10 cellular contexts compared by ENCODE assay signal in genomic region chr12:62834971-62835547, GRCh38.
DNase-seq lines count a peak whose midpoint lies in the region; ATAC-seq, FAIRE-seq and TF ChIP-seq lines count a peak whose summit lies in the region.
"Had no signal": no experiment of that assay in that cellular context is flagged by ENCODE, and none has a peak within 500 bp of the region (broad histone marks: within the 10 kb centered on the region; RNA-seq: fewer than 3 reads in every experiment).

No MANE protein-coding gene starts in this region.

- H3K4me2 ChIP-seq in astrocyte (ENCODE audit: low read length): peak overlapping the region; percentile 71

- peak; percentile 61 for DNase-seq in astrocyte (ENCODE audit: low read depth)
- peak; percentile 47 for DNase-seq in myocyte (ENCODE audit: low read depth)
- no peak for DNase-seq in activated T-cell treated with anti-CD3 and anti-CD28 coated beads, Interleukin-2, amount 50 U/mL, for 1 hour
- no peak for DNase-seq in stimulated activated CD4-positive, alpha-beta T cell treated with anti-CD3 and anti-CD28 coated beads, Interleukin-4, amount 100 ng/mL, for 4 hours
- DNase-seq in T-helper 17 cell: no peak
- no peak for DNase-seq in NK-92 treated with Interleukin-12 subunit alpha and Interleukin-12 subunit beta, amount 100 ng/mL, for 24 hours (lab: John Stamatoyannopoulos, UW)
- DNase-seq: activated CD8-positive, alpha-beta memory T cell treated with anti-CD3 and anti-CD28 coated beads, Interleukin-2, amount 50 U/mL, for 48 hours had no signal

- ATAC-seq in GM18499 (IDR thresholded peaks at IDR 0.05; ENCODE audit: insufficient read depth, unreplicated experiment): peak; percentile 71
- peak; percentile 81 for ATAC-seq in HG03060 (IDR thresholded peaks at IDR 0.05; ENCODE audit: low read depth, unreplicated experiment)
- no peak for ATAC-seq in T-helper 17 cell

- H2AFZ ChIP-seq in astrocyte (ENCODE audit: low read depth, low read length): peak overlapping the region; percentile 1

- no peaks in the 10 kb centered on the region for H3K9me3 Mint-ChIP-seq in astrocyte (ENCODE audit: unreplicated experiment)

- H3K36me3 ChIP-seq in astrocyte (ENCODE audit: insufficient read depth, low read length): no peaks in the 10 kb centered on the region

- no peak overlapping the region for H3K27ac ChIP-seq in astrocyte (ENCODE audit: low read depth, low read length)
- H3K27ac ChIP-seq: epithelial cell of prostate had no signal

- peaks cover 10% of the 10 kb centered on the region for H3K4me1 ChIP-seq in astrocyte (ENCODE audit: insufficient read depth, low read length)

- no peak overlapping the region for H3K27ac Mint-ChIP-seq in astrocyte (ENCODE audit: unreplicated experiment)
- H3K27ac Mint-ChIP-seq in T-helper 17 cell: no peak overlapping the region

- H3K9ac ChIP-seq in astrocyte (ENCODE audit: low read length): no peak overlapping the region

- H3K27me3 Mint-ChIP-seq in astrocyte (ENCODE audit: low read depth, unreplicated experiment) (no peaks in the 10 kb centered on the region), T-helper 17 cell (peaks cover 25% of the 10 kb centered on the region)

- TF ChIP-seq CTCF in astrocyte (IDR thresholded peaks at IDR 0.05; ENCODE audit: insufficient read depth, low read depth, low read length): no peak

- H3K4me1 Mint-ChIP-seq in astrocyte (ENCODE audit: low read depth, unreplicated experiment) (peaks cover 8% of the 10 kb centered on the region), T-helper 17 cell (no peaks in the 10 kb centered on the region)

- peak overlapping the region; percentile 30 for H3K4me3 ChIP-seq in astrocyte (ENCODE audit: insufficient read depth, low read depth, low read length)

- H3K36me3 Mint-ChIP-seq in astrocyte (ENCODE audit: low read depth, unreplicated experiment) (no peaks in the 10 kb centered on the region), T-helper 17 cell (ENCODE audit: low read depth) (no peaks in the 10 kb centered on the region)

- H3K79me2 ChIP-seq in astrocyte (ENCODE audit: insufficient read depth, low read length): no peaks in the 10 kb centered on the region

- no peaks in the 10 kb centered on the region for H3K27me3 ChIP-seq in astrocyte (ENCODE audit: insufficient read depth, low read length)

- no peaks in the 10 kb centered on the region for H3K9me3 ChIP-seq in astrocyte (ENCODE audit: insufficient read depth, low read depth, low read length)
- no peaks in the 10 kb centered on the region for H3K9me3 ChIP-seq in T-helper 17 cell (ENCODE audit: control insufficient read depth, low read length, poor library complexity, severe bottlenecking)

- H3K4me3 Mint-ChIP-seq in astrocyte (ENCODE audit: unreplicated experiment) (no peak overlapping the region), T-helper 17 cell (no peak overlapping the region)

- no peaks in the 10 kb centered on the region for H4K20me1 ChIP-seq in astrocyte (ENCODE audit: insufficient read depth, low read length)

- no peak for FAIRE-seq in astrocyte (lab: Jason Lieb, UNC)

Comparison
In these comparisons a context has a peak if more than half of its experiments do, and no peak if none do; other contexts are left out.
1. DNase-seq: peak in astrocyte (single experiment) and myocyte (single experiment); none in activated T-cell treated with anti-CD3 and anti-CD28 coated beads, Interleukin-2, amount 50 U/mL, for 1 hour (single experiment), stimulated activated CD4-positive, alpha-beta T cell treated with anti-CD3 and anti-CD28 coated beads, Interleukin-4, amount 100 ng/mL, for 4 hours (0 of 2), T-helper 17 cell (0 of 3) and NK-92 treated with Interleukin-12 subunit alpha and Interleukin-12 subunit beta, amount 100 ng/mL, for 24 hours (single experiment).